20 cellular contexts compared by ENCODE assay signal in the genomic region with DNA sequence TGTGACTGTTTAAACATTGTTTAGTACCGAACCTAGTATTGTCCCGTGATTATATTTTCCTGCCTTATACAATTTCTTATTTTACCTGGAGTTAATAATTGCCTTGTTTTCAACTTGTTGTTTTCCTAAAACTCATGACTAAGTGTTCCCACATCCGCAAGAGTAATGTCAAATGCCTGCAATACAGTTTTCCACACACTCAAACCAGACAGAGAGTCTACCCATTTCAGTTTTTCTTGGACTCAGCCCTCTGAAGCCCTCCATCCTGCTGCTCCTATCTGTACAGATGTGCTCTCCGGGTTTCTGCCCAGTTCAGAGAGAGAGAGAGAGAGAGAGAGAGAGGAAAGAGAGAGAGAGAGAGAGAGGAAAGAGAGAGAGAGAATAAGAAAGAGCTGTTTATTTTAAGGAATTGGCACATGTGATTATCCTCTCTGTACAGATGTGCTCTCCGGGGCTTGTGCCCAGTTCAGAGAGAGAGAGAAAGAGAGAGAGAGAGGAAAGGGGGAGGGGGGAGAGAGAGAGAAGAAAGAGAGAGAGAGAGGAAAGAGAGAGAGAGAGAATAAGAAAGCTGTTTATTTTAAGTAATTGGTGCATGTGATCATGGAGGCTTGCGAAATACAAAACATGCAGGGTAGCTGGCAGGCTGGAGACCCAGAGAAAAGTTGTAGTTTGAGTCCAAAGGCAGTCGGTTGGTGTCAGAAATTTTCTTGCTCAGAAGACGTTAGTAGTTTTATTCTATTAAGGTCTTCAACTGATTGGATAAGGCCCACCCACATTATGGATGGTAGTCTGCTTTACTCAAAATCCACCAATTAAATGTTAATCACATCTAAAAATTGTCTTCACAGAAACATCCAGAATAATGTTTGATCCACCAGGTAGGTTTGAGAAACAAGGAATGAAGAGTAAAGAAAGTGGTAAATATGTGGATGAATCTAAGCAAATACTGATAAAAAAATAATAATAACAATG.
DNase-seq lines count a peak whose midpoint lies in the region; ATAC-seq and TF ChIP-seq lines count a peak whose summit lies in the region.
"Had no signal": no experiment of that assay in that cellular context is flagged by ENCODE, and none has a peak within 500 bp of the region (broad histone marks: within the 10 kb centered on the region; RNA-seq: fewer than 3 reads in every experiment).

No MANE protein-coding gene starts in this region.

- H3K9me3 Mint-ChIP-seq in progenitor cell of endocrine pancreas (ENCODE audit: low read depth), result no peaks in the 10 kb centered on the region

- DNase-seq in Caki2 (ENCODE audit: low read depth), result peak; percentile 41
- DNase-seq in SJSA1 (ENCODE audit: low read depth in 1 of 2, low spot score in 2 of 2), result peak in 1 of 2 experiments; percentile 31
- DNase-seq in fibroblast of peridontal ligament (ENCODE audit: extremely low read depth), result peak; percentile 52
- DNase-seq in putamen (ENCODE audit: low spot score), result peak; percentile 70
- DNase-seq in SHP77 (lab: John Stamatoyannopoulos, UW), result no peak
- no peak for DNase-seq in progenitor cell of endocrine pancreas (ENCODE audit: low spot score, unreplicated experiment)
- no peak for DNase-seq in tibial artery
- DNase-seq: activated gamma-delta T cell treated with Interleukin-2 at 50 U/mL for 16 hours; brain microvascular endothelial cell; DMS153; GOT3; left lung; NCI-H1417; stimulated activated CD4-positive, alpha-beta T cell treated with anti-CD3 and anti-CD28 coated beads, Interleukin-4, amount 100 ng/mL, for 24 hours; WERI-Rb-1 had no signal

- H3K4me1 Mint-ChIP-seq in progenitor cell of endocrine pancreas (ENCODE audit: low read depth), result no peaks in the 10 kb centered on the region
- H3K4me1 Mint-ChIP-seq: B cell, IgD-negative memory B cell, nephron had no signal

- H3K36me3 ChIP-seq in SJSA1, result no peaks in the 10 kb centered on the region
- H3K36me3 ChIP-seq in tibial artery, result no peaks in the 10 kb centered on the region
- H3K36me3 ChIP-seq: brain microvascular endothelial cell, left lung, right atrium auricular region, WERI-Rb-1 had no signal

- no peak overlapping the region for H3K4me3 Mint-ChIP-seq in progenitor cell of endocrine pancreas (ENCODE audit: low read depth)
- H3K4me3 Mint-ChIP-seq: B cell, IgD-negative memory B cell, nephron had no signal

- H3K27ac Mint-ChIP-seq in progenitor cell of endocrine pancreas, result no peak overlapping the region
- H3K27ac Mint-ChIP-seq: B cell, IgD-negative memory B cell, nephron had no signal

- ATAC-seq in HG02970 (IDR thresholded peaks at IDR 0.05; ENCODE audit: low FRiP score, unreplicated experiment), result no peak
- ATAC-seq: left lung had no signal

- intact Hi-C loops in tibial artery (cut with DNase I; ENCODE audit: low total_unique reads), result loop anchor here (5.0 kb wide), 1 partner anchor 71 kb away; no protein-coding TSS in a partner anchor

- no peak for TF ChIP-seq CTCF in progenitor cell of endocrine pancreas (IDR thresholded peaks at IDR 0.05; ENCODE audit: unreplicated experiment)
- TF ChIP-seq CTCF in tibial artery (IDR thresholded peaks at IDR 0.05), result peak in 1 of 2 experiments; percentile 23

- no peaks in the 10 kb centered on the region for H3K36me3 Mint-ChIP-seq in progenitor cell of endocrine pancreas (ENCODE audit: insufficient read depth)
- H3K36me3 Mint-ChIP-seq: IgD-negative memory B cell had no signal

- H3K9me3 ChIP-seq in SJSA1 (replicated peaks) (no peaks in the 10 kb centered on the region), tibial artery (no peaks in the 10 kb centered on the region)
- H3K9me3 ChIP-seq: left lung, right atrium auricular region had no signal

- H3K4me3 ChIP-seq in SJSA1 (no peak overlapping the region), tibial artery (no peak overlapping the region)
- H3K4me3 ChIP-seq: left lung, right atrium auricular region had no signal

- H3K4me1 ChIP-seq in SJSA1 (replicated peaks) (peaks cover 17% of the 10 kb centered on the region), tibial artery (no peaks in the 10 kb centered on the region)
- H3K4me1 ChIP-seq: left lung, right atrium auricular region had no signal

- in situ Hi-C loops in Caki2 (cut with HindIII; ENCODE audit: low pct_unique_long_range_greater_than_20kb, low sequenced_read_pairs), result no loop called here

- H3K27me3 ChIP-seq in SJSA1 (replicated peaks) (no peaks in the 10 kb centered on the region), tibial artery (no peaks in the 10 kb centered on the region)
- H3K27me3 ChIP-seq: brain microvascular endothelial cell, left lung, right atrium auricular region had no signal

- peaks cover 14% of the 10 kb centered on the region for H3K27me3 Mint-ChIP-seq in progenitor cell of endocrine pancreas
- H3K27me3 Mint-ChIP-seq: B cell had no signal

- peak overlapping the region; percentile 54 for H3K27ac ChIP-seq in SJSA1
- H3K27ac ChIP-seq in tibial artery, result no peak overlapping the region
- H3K27ac ChIP-seq: brain microvascular endothelial cell, left lung, right atrium auricular region, WERI-Rb-1 had no signal

Comparison
In these comparisons a context has a peak if more than half of its experiments do, and no peak if none do; other contexts are left out.
1. DNase-seq: peak in Caki2 (single experiment), fibroblast of peridontal ligament (single experiment) and putamen (single experiment); none in SHP77 (0 of 2), progenitor cell of endocrine pancreas (single experiment) and tibial artery (0 of 2).